In the genomic region with DNA sequence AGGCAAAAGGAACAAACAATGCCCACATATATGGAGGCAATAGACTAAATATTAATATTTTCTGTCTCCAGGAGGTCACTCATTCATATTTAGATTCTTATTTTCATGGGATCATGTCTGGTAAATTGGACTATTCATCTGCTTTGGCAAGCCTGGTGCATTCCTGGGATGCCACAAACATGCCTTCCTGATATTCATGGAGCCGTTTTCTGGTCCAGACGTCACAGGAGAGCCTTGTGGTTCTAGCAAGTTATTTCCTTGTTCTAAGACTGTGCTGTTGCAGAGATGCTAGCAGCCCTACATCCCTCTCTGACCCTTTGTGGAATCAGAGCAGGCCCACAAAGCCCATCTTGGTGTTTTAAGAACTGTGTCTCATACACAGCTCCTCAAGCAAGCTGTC, we compare ENCODE assay signal across 12 cellular contexts. TPM values are rescaled to one million over a fixed set of nuclear protein-coding genes. Genes with fewer than 3 reads are reported as not detected.
A peak's percentile ranks its signal among the peaks of the same experiment; 100 is the strongest.
DNase-seq lines count a peak whose midpoint lies in the region; ATAC-seq and TF ChIP-seq lines count a peak whose summit lies in the region.
"Had no signal": no experiment of that assay in that cellular context is flagged by ENCODE, and none has a peak within 500 bp of the region (broad histone marks: within the 10 kb centered on the region; RNA-seq: fewer than 3 reads in every experiment).

No MANE protein-coding gene starts in this region.

- H3K27me3 ChIP-seq in gastroesophageal sphincter (peaks cover 49% of the 10 kb centered on the region), neural progenitor cell (no peaks in the 10 kb centered on the region)

- H2AFZ ChIP-seq in neural progenitor cell (replicated peaks) = no peak overlapping the region

- H3K36me3 Mint-ChIP-seq in neural progenitor cell = no peaks in the 10 kb centered on the region

- TF ChIP-seq CTCF in gastroesophageal sphincter (IDR thresholded peaks at IDR 0.05) (no peak), neural progenitor cell (IDR thresholded peaks at IDR 0.05) (no peak)

- H3K4me2 ChIP-seq in neural progenitor cell = no peak overlapping the region

- no peaks in the 10 kb centered on the region for H3K27me3 Mint-ChIP-seq in neural progenitor cell (ENCODE audit: insufficient read depth, low read depth)

- no peak for TF ChIP-seq EP300 in gastroesophageal sphincter (IDR thresholded peaks at IDR 0.05)

- no peak overlapping the region for H3K27ac Mint-ChIP-seq in neural progenitor cell

- H3K4me1 Mint-ChIP-seq in neural progenitor cell = no peaks in the 10 kb centered on the region

- peak; percentile 49 for ATAC-seq in gastroesophageal sphincter
- no peak for ATAC-seq in HG02610 (IDR thresholded peaks at IDR 0.05; ENCODE audit: unreplicated experiment)
- no peak for ATAC-seq in GM21390 (IDR thresholded peaks at IDR 0.05; ENCODE audit: unreplicated experiment)

- H3K36me3 ChIP-seq in gastroesophageal sphincter (no peaks in the 10 kb centered on the region), neural progenitor cell (no peaks in the 10 kb centered on the region)

- H3K9me3 ChIP-seq in gastroesophageal sphincter = peaks cover 0 to 4% (median 0%) of the 10 kb centered on the region in 3 donors
- H3K9me3 ChIP-seq in neural progenitor cell (ENCODE audit: low read depth) = no peaks in the 10 kb centered on the region

- DNase-seq in HK-2 (ENCODE audit: unreplicated experiment) (peak; percentile 60), smooth muscle cell of the brain vasculature (ENCODE audit: low read depth, low spot score) (peak; percentile 57), neural progenitor cell (ENCODE audit: low spot score) (no peak)
- DNase-seq in activated CD8-positive, alpha-beta memory T cell treated with anti-CD3 and anti-CD28 coated beads for 24 hours = no peak
- DNase-seq: GF-D8, substantia nigra, T-helper 9 cell had no signal

- H3K4me3 ChIP-seq in gastroesophageal sphincter = no peak overlapping the region
- no peak overlapping the region for H3K4me3 ChIP-seq in neural progenitor cell

- WGBS in gastroesophageal sphincter (ENCODE audit: low coverage in 1 of 2), 2 donors = 25 to 31% methylated on average over 2 of the region's 2 CpGs

- H3F3A ChIP-seq in neural progenitor cell (ENCODE audit: low read depth) = no peaks in the 10 kb centered on the region

- H3K4me3 Mint-ChIP-seq in neural progenitor cell = no peak overlapping the region

- H3K9ac ChIP-seq in neural progenitor cell = no peak overlapping the region

- peak overlapping the region; percentile 1 for H3K27ac ChIP-seq in angular gyrus (ENCODE audit: low read depth, low read length)
- H3K27ac ChIP-seq in gastroesophageal sphincter = peak overlapping the region in 1 of 4 donors; percentile 17
- no peak overlapping the region for H3K27ac ChIP-seq in neural progenitor cell

- no peaks in the 10 kb centered on the region for H3K9me3 Mint-ChIP-seq in neural progenitor cell

- TF ChIP-seq POLR2A in gastroesophageal sphincter (IDR thresholded peaks at IDR 0.05) = no peak

- no peaks in the 10 kb centered on the region for H3K4me1 ChIP-seq in gastroesophageal sphincter
- H3K4me1 ChIP-seq in neural progenitor cell = no peaks in the 10 kb centered on the region

- no peaks in the 10 kb centered on the region for H3K79me2 ChIP-seq in neural progenitor cell (ENCODE audit: low read depth)

- no peaks in the 10 kb centered on the region for H4K20me1 ChIP-seq in neural progenitor cell (ENCODE audit: low read depth)

RNA-seq across cellular contexts. Expression of a gene that starts 16.1 kb away (rescaled TPM):
- total RNA-seq in gastroesophageal sphincter (10 to 100 TPM; 12.2 to 29.7 (median 23.1) TPM), neural progenitor cell (ENCODE audit: low replicate concordance) (74.3 and 115 TPM in 2 replicates)

RNA-seq across cellular contexts. Expression of a gene that starts 20.0 kb away (rescaled TPM):
- total RNA-seq in gastroesophageal sphincter = 1 to 10 TPM in 1 of 4 donors, under 1 TPM in 3; 0.39 to 2.3 (median 0.51) TPM
- 0.06 TPM in 1 of 2 replicates, not detected in the other for total RNA-seq in neural progenitor cell (ENCODE audit: low replicate concordance)
- total RNA-seq: mesenteric fat pad had no signal

RNA-seq across cellular contexts. Expression of a gene that starts 38.7 kb away (rescaled TPM):
- total RNA-seq in gastroesophageal sphincter = 1 to 10 TPM in 2 of 4 donors, under 1 TPM in 2; 0.89 to 2.9 (median 1.4) TPM
- total RNA-seq in neural progenitor cell (ENCODE audit: low replicate concordance) = 197 and 254 TPM in 2 replicates

Comparison
In these comparisons a context has a peak if more than half of its experiments do, and no peak if none do; other contexts are left out.
1. DNase-seq: peak in HK-2 (single experiment) and smooth muscle cell of the brain vasculature (single experiment); none in activated CD8-positive, alpha-beta memory T cell treated with anti-CD3 and anti-CD28 coated beads for 24 hours (single experiment) and neural progenitor cell (single experiment).
2. RNA of a gene that starts 38.7 kb away (total RNA-seq): 197 to 254 TPM in neural progenitor cell; 0.89 to 2.9 TPM in gastroesophageal sphincter; every median in the first group is over 10 times any median in the second.